In the genomic region with DNA sequence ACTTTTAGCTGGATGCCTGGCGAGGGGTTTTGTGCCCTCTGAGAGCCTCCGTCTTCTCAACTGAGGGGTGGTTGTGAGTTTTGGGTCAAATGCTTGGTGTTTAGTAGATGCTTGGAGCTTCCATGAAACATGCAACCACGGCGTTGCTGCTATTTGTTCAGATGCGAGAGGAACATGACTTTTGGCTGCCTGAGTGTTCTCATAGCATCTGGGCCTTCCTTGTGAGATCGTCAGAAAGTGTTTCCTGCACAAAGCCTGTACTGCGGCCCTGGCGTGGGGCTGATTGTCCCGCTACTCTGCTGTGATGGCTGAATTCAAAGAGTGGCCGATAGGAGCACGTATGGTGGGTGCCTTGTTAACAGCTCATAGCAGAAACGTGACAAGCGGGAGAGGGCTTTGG, we compare ENCODE assay signal across 22 cellular contexts.
A peak's percentile ranks its signal among the peaks of the same experiment; 100 is the strongest.
DNase-seq lines count a peak whose midpoint lies in the region; ATAC-seq and TF ChIP-seq lines count a peak whose summit lies in the region.
"Had no signal": no experiment of that assay in that cellular context is flagged by ENCODE, and none has a peak within 500 bp of the region (broad histone marks: within the 10 kb centered on the region; RNA-seq: fewer than 3 reads in every experiment).

No MANE protein-coding gene starts in this region.

- H3K27ac ChIP-seq in breast epithelium (peak overlapping the region; percentile 62 to 64), mammary epithelial cell (ENCODE audit: insufficient read depth, low read depth, low read length) (no peak overlapping the region), coronary artery (peak overlapping the region; percentile 67 to 79)
- H3K27ac ChIP-seq: BLaER1, RWPE1 had no signal

- dilution Hi-C loops in mammary epithelial cell (cut with HindIII; ENCODE audit: low sequenced_read_pairs): no loop called here

- DNase-seq in breast epithelium (ENCODE audit: low spot score in 2 of 2) (no peak), mammary epithelial cell (no peak), coronary artery (ENCODE audit: low spot score) (no peak), osteocyte (ENCODE audit: extremely low spot score, unreplicated experiment) (peak; percentile 57), type B pancreatic cell (ENCODE audit: extremely low spot score, unreplicated experiment) (peak; percentile 47)
- DNase-seq in stimulated activated CD4-positive, alpha-beta T cell treated with anti-CD3 and anti-CD28 coated beads, Interleukin-4, amount 100 ng/mL, for 4 hours: no peak
- DNase-seq: 8988T; CD8-positive, alpha-beta memory T cell; DMS79 treated with DMSO at 0.1 percent for 48 hours; KBM-7; MV-4-11; NCI-H1417; NCI-H1930; NCI-H2171; NCI-H446; NCI-H69; NK-92 treated with Interleukin-12 subunit alpha and Interleukin-12 subunit beta, amount 100 ng/mL, for 24 hours had no signal

- no peaks in the 10 kb centered on the region for H3K36me3 ChIP-seq in breast epithelium
- peaks cover 22% of the 10 kb centered on the region for H3K36me3 ChIP-seq in mammary epithelial cell (ENCODE audit: insufficient read depth, low read length)
- H3K36me3 ChIP-seq: BLaER1, HAP-1 had no signal

- H4K20me1 ChIP-seq in mammary epithelial cell (ENCODE audit: insufficient read depth, low read length): no peaks in the 10 kb centered on the region
- H4K20me1 ChIP-seq: BLaER1 had no signal

- TF ChIP-seq CTCF in breast epithelium (IDR thresholded peaks at IDR 0.05) (no peak), mammary epithelial cell (conservative IDR thresholded peaks at IDR 0.05 in 1 of 2, IDR thresholded peaks at IDR 0.05 in 1 of 2; ENCODE audit: extremely low read depth in 1 of 2, insufficient read depth in 1 of 2, low read depth in 1 of 2, low read length in 2 of 2) (no peak), coronary artery (IDR thresholded peaks at IDR 0.05) (no peak), osteocyte (IDR thresholded peaks at IDR 0.05) (no peak), type B pancreatic cell (conservative IDR thresholded peaks at IDR 0.05) (no peak)

- over 99% methylated on average over 13 of the region's 13 CpGs for WGBS in mammary epithelial cell (ENCODE audit: low coverage, missing lambda C conversion rate)

- H3K9me3 ChIP-seq in breast epithelium (no peaks in the 10 kb centered on the region), mammary epithelial cell (replicated peaks; ENCODE audit: insufficient read depth, low read length) (no peaks in the 10 kb centered on the region)
- H3K9me3 ChIP-seq: BLaER1, HAP-1 had no signal

- H3K36me3 Mint-ChIP-seq in osteocyte (ENCODE audit: unreplicated experiment) (peaks cover 42% of the 10 kb centered on the region), type B pancreatic cell (peaks cover 29% of the 10 kb centered on the region)
- H3K36me3 Mint-ChIP-seq: CD8-positive, alpha-beta memory T cell had no signal

- no peak overlapping the region for H3K4me2 ChIP-seq in mammary epithelial cell (ENCODE audit: insufficient read depth, low read depth, low read length)
- H3K4me2 ChIP-seq: BLaER1 had no signal

- H3K4me1 ChIP-seq in breast epithelium: no peaks in the 10 kb centered on the region
- peaks cover 17% of the 10 kb centered on the region for H3K4me1 ChIP-seq in mammary epithelial cell (ENCODE audit: insufficient read depth, low read length)
- H3K4me1 ChIP-seq: BLaER1, HAP-1 had no signal

- H3K27me3 Mint-ChIP-seq in osteocyte (ENCODE audit: unreplicated experiment) (no peaks in the 10 kb centered on the region), type B pancreatic cell (no peaks in the 10 kb centered on the region)

- no peak overlapping the region for H3K4me3 ChIP-seq in breast epithelium
- no peak overlapping the region for H3K4me3 ChIP-seq in mammary epithelial cell (replicated peaks in 1 of 3; ENCODE audit: insufficient read depth in 1 of 3, low read depth in 2 of 3, low read length in 3 of 3)
- no peak overlapping the region for H3K4me3 ChIP-seq in coronary artery
- H3K4me3 ChIP-seq: BLaER1, HAP-1 had no signal

- peaks cover 4% of the 10 kb centered on the region for H3K4me1 Mint-ChIP-seq in osteocyte (ENCODE audit: unreplicated experiment)
- H3K4me1 Mint-ChIP-seq in type B pancreatic cell (ENCODE audit: unreplicated experiment): peaks cover 4% of the 10 kb centered on the region
- H3K4me1 Mint-ChIP-seq: CD8-positive, alpha-beta memory T cell had no signal

- no peak overlapping the region for H3K9ac ChIP-seq in mammary epithelial cell (ENCODE audit: insufficient read depth, low read length)
- H3K9ac ChIP-seq: BLaER1 had no signal

- intact Hi-C loops in breast epithelium (cut with DNase I; ENCODE audit: low total_unique reads) (no loop called here), mammary epithelial cell (cut with micrococcal nuclease) (no loop called here)

- no peaks in the 10 kb centered on the region for H3K27me3 ChIP-seq in breast epithelium
- no peaks in the 10 kb centered on the region for H3K27me3 ChIP-seq in mammary epithelial cell (ENCODE audit: insufficient read depth, low read length)
- H3K27me3 ChIP-seq: BLaER1 had no signal

- no peaks in the 10 kb centered on the region for H3K79me2 ChIP-seq in mammary epithelial cell (ENCODE audit: insufficient read depth, low read length)

- CTCF ChIA-PET in mammary epithelial cell (lab: Charles Lee; ENCODE audit: low non-redundant PET): no interaction called here

- no peak for ATAC-seq in HG02610 (IDR thresholded peaks at IDR 0.05; ENCODE audit: unreplicated experiment)
- no peak for ATAC-seq in HG03354 (IDR thresholded peaks at IDR 0.05; ENCODE audit: poor library complexity, severe bottlenecking, unreplicated experiment)

- in situ Hi-C loops in mammary epithelial cell (cut with MboI; ENCODE audit: low sequenced_read_pairs in 2 of 2): no loop called here

- no peak overlapping the region for H2AFZ ChIP-seq in mammary epithelial cell (ENCODE audit: low read depth, low read length)

- TF ChIP-seq POLR2A in breast epithelium (IDR thresholded peaks at IDR 0.05): no peak

- BruUV-seq in mammary epithelial cell (replicated peaks; lab: Mats Ljungman, UMichigan): no TSS peak

- H3K4me3 Mint-ChIP-seq in osteocyte (ENCODE audit: unreplicated experiment): no peak overlapping the region
- no peak overlapping the region for H3K4me3 Mint-ChIP-seq in type B pancreatic cell
- H3K4me3 Mint-ChIP-seq: CD8-positive, alpha-beta memory T cell had no signal

- H3K9me3 Mint-ChIP-seq in osteocyte (ENCODE audit: unreplicated experiment): no peaks in the 10 kb centered on the region
- H3K9me3 Mint-ChIP-seq in type B pancreatic cell: no peaks in the 10 kb centered on the region

- no peak overlapping the region for H3K27ac Mint-ChIP-seq in osteocyte (ENCODE audit: unreplicated experiment)
- H3K27ac Mint-ChIP-seq in type B pancreatic cell: no peak overlapping the region
- H3K27ac Mint-ChIP-seq: CD8-positive, alpha-beta memory T cell had no signal

Comparison
In these comparisons a context has a peak if more than half of its experiments do, and no peak if none do; other contexts are left out.
1. DNase-seq: peak in osteocyte (single experiment) and type B pancreatic cell (single experiment); none in breast epithelium (0 of 2), mammary epithelial cell (single experiment), coronary artery (single experiment) and stimulated activated CD4-positive, alpha-beta T cell treated with anti-CD3 and anti-CD28 coated beads, Interleukin-4, amount 100 ng/mL, for 4 hours (0 of 2).